12 cellular contexts compared by ENCODE assay signal in genomic region chr20:11807070-11807741, GRCh38.
DNase-seq lines count a peak whose midpoint lies in the region; ATAC-seq, FAIRE-seq and TF ChIP-seq lines count a peak whose summit lies in the region.
"Had no signal": no experiment of that assay in that cellular context is flagged by ENCODE, and none has a peak within 500 bp of the region (broad histone marks: within the 10 kb centered on the region; RNA-seq: fewer than 3 reads in every experiment).

No MANE protein-coding gene starts in this region.

- H3K4me1 Mint-ChIP-seq in astrocyte (ENCODE audit: low read depth, unreplicated experiment) = peaks cover 26% of the 10 kb centered on the region
- H3K4me1 Mint-ChIP-seq in natural killer cell treated with Interleukin-12 subunit alpha and Interleukin-12 subunit beta and Interleukin-15 and Interleukin-18, amount 100 ng/mL, for 72 hours (ENCODE audit: low read depth in 2 of 2) = no peaks in the 10 kb centered on the region
- H3K4me1 Mint-ChIP-seq: activated naive CD4-positive, alpha-beta T cell treated with anti-CD3 and anti-CD28 coated beads, Interleukin-2, amount 10 ng/mL, durations not matched to agents 7 days and 5 days had no signal

- H3K4me3 Mint-ChIP-seq in astrocyte (ENCODE audit: unreplicated experiment) = no peak overlapping the region
- no peak overlapping the region for H3K4me3 Mint-ChIP-seq in natural killer cell treated with Interleukin-12 subunit alpha and Interleukin-12 subunit beta and Interleukin-15 and Interleukin-18, amount 100 ng/mL, for 72 hours
- H3K4me3 Mint-ChIP-seq: activated naive CD4-positive, alpha-beta T cell treated with anti-CD3 and anti-CD28 coated beads, Interleukin-2, amount 10 ng/mL, durations not matched to agents 7 days and 5 days had no signal

- peak; percentile 64 for ATAC-seq in left ventricle myocardium superior
- ATAC-seq in aorta (ENCODE audit: low FRiP score) = peak; percentile 70
- ATAC-seq in natural killer cell treated with Interleukin-12 subunit alpha and Interleukin-12 subunit beta and Interleukin-15 and Interleukin-18, amount 100 ng/mL, for 72 hours = no peak

- no peak overlapping the region for H3K4me3 ChIP-seq in right atrium auricular region
- no peak overlapping the region for H3K4me3 ChIP-seq in astrocyte (ENCODE audit: insufficient read depth, low read depth, low read length)
- H3K4me3 ChIP-seq in hepatocyte = no peak overlapping the region
- H3K4me3 ChIP-seq in aorta (ENCODE audit: low read length in 2 of 2) = no peak overlapping the region
- no peak overlapping the region for H3K4me3 ChIP-seq in Peyer's patch

- H3K9ac ChIP-seq in astrocyte (ENCODE audit: low read length) = peak overlapping the region; percentile 22

- H3K4me1 ChIP-seq in right atrium auricular region (peaks cover 0 to 6% of the 10 kb centered on the region in 2 donors), astrocyte (ENCODE audit: insufficient read depth, low read length) (peaks cover 23% of the 10 kb centered on the region), hepatocyte (ENCODE audit: insufficient read depth) (no peaks in the 10 kb centered on the region), aorta (ENCODE audit: control insufficient read depth in 1 of 2, insufficient read depth in 2 of 2, low read length in 2 of 2) (no peaks in the 10 kb centered on the region), Peyer's patch (peaks cover 0 to 4% (median 0%) of the 10 kb centered on the region in 4 donors)

- H2AFZ ChIP-seq in astrocyte (ENCODE audit: low read depth, low read length) = no peak overlapping the region
- H2AFZ ChIP-seq in hepatocyte = no peak overlapping the region

- peak; percentile 97 for FAIRE-seq in astrocyte (lab: Jason Lieb, UNC)

- intact Hi-C loops in left ventricle myocardium superior (cut with micrococcal nuclease) (no loop called here), aorta (cut with DNase I) (no loop called here)

- no peak for TF ChIP-seq POLR2A in Peyer's patch (IDR thresholded peaks at IDR 0.05)

- H3K9me3 ChIP-seq in right atrium auricular region = no peaks in the 10 kb centered on the region
- H3K9me3 ChIP-seq in astrocyte (ENCODE audit: insufficient read depth, low read depth, low read length) = no peaks in the 10 kb centered on the region
- H3K9me3 ChIP-seq in hepatocyte (ENCODE audit: low read depth) = no peaks in the 10 kb centered on the region
- H3K9me3 ChIP-seq in aorta (ENCODE audit: control insufficient read depth, low read length) = no peaks in the 10 kb centered on the region
- H3K9me3 ChIP-seq in Peyer's patch = no peaks in the 10 kb centered on the region

- H3K27ac Mint-ChIP-seq in astrocyte (ENCODE audit: unreplicated experiment) = peak overlapping the region; percentile 21
- no peak overlapping the region for H3K27ac Mint-ChIP-seq in natural killer cell treated with Interleukin-12 subunit alpha and Interleukin-12 subunit beta and Interleukin-15 and Interleukin-18, amount 100 ng/mL, for 72 hours
- H3K27ac Mint-ChIP-seq: activated naive CD4-positive, alpha-beta T cell treated with anti-CD3 and anti-CD28 coated beads, Interleukin-2, amount 10 ng/mL, durations not matched to agents 7 days and 5 days had no signal

- DNase-seq in left ventricle myocardium superior (no peak), right atrium auricular region (ENCODE audit: low spot score) (no peak), astrocyte (ENCODE audit: low read depth) (peak; percentile 92), hepatocyte (ENCODE audit: low spot score) (no peak), aorta (no peak), Peyer's patch (no peak), DMS 273 (lab: John Stamatoyannopoulos, UW; ENCODE audit: unreplicated experiment) (no peak)
- DNase-seq in natural killer cell treated with Interleukin-12 subunit alpha and Interleukin-12 subunit beta and Interleukin-15 and Interleukin-18, amount 100 ng/mL, for 72 hours (ENCODE audit: low spot score) = no peak
- DNase-seq: activated CD4-positive, alpha-beta T cell treated with anti-CD3 and anti-CD28 coated beads, Interleukin-2, amount 50 U/mL, for 48 hours; activated naive CD4-positive, alpha-beta T cell treated with anti-CD3 and anti-CD28 coated beads, Interleukin-2, amount 10 ng/mL, durations not matched to agents 7 days and 5 days; left cardiac atrium; NCI-H510A treated with DMSO at 0.1 percent for 48 hours had no signal

- H3K36me3 ChIP-seq in right atrium auricular region = no peaks in the 10 kb centered on the region
- no peaks in the 10 kb centered on the region for H3K36me3 ChIP-seq in astrocyte (ENCODE audit: insufficient read depth, low read length)
- H3K36me3 ChIP-seq in hepatocyte (replicated peaks; ENCODE audit: insufficient read depth, low read depth) = no peaks in the 10 kb centered on the region
- H3K36me3 ChIP-seq in aorta (ENCODE audit: control insufficient read depth in 1 of 2, insufficient read depth in 2 of 2, low read length in 1 of 2) = no peaks in the 10 kb centered on the region
- no peaks in the 10 kb centered on the region for H3K36me3 ChIP-seq in Peyer's patch

- H3K79me2 ChIP-seq in astrocyte (ENCODE audit: insufficient read depth, low read length) (no peaks in the 10 kb centered on the region), hepatocyte (no peaks in the 10 kb centered on the region)

- peaks cover 3% of the 10 kb centered on the region for H3K9me3 Mint-ChIP-seq in astrocyte (ENCODE audit: unreplicated experiment)
- H3K9me3 Mint-ChIP-seq in natural killer cell treated with Interleukin-12 subunit alpha and Interleukin-12 subunit beta and Interleukin-15 and Interleukin-18, amount 100 ng/mL, for 72 hours = peaks cover 8% of the 10 kb centered on the region

- no peaks in the 10 kb centered on the region for H3K36me3 Mint-ChIP-seq in astrocyte (ENCODE audit: low read depth, unreplicated experiment)
- no peaks in the 10 kb centered on the region for H3K36me3 Mint-ChIP-seq in natural killer cell treated with Interleukin-12 subunit alpha and Interleukin-12 subunit beta and Interleukin-15 and Interleukin-18, amount 100 ng/mL, for 72 hours
- H3K36me3 Mint-ChIP-seq: activated naive CD4-positive, alpha-beta T cell treated with anti-CD3 and anti-CD28 coated beads, Interleukin-2, amount 10 ng/mL, durations not matched to agents 7 days and 5 days had no signal

- no peaks in the 10 kb centered on the region for H4K20me1 ChIP-seq in astrocyte (ENCODE audit: insufficient read depth, low read length)
- H4K20me1 ChIP-seq in hepatocyte (ENCODE audit: insufficient read depth, poor library complexity, severe bottlenecking) = no peaks in the 10 kb centered on the region

- H3K27me3 Mint-ChIP-seq in astrocyte (ENCODE audit: low read depth, unreplicated experiment) = no peaks in the 10 kb centered on the region
- H3K27me3 Mint-ChIP-seq in natural killer cell treated with Interleukin-12 subunit alpha and Interleukin-12 subunit beta and Interleukin-15 and Interleukin-18, amount 100 ng/mL, for 72 hours = no peaks in the 10 kb centered on the region
- H3K27me3 Mint-ChIP-seq: activated naive CD4-positive, alpha-beta T cell treated with anti-CD3 and anti-CD28 coated beads, Interleukin-2, amount 10 ng/mL, durations not matched to agents 7 days and 5 days had no signal

- no peaks in the 10 kb centered on the region for H3K27me3 ChIP-seq in right atrium auricular region
- H3K27me3 ChIP-seq in astrocyte (ENCODE audit: insufficient read depth, low read length) = no peaks in the 10 kb centered on the region
- no peaks in the 10 kb centered on the region for H3K27me3 ChIP-seq in hepatocyte
- no peaks in the 10 kb centered on the region for H3K27me3 ChIP-seq in aorta (ENCODE audit: control insufficient read depth in 1 of 2, insufficient read depth in 2 of 2, low read length in 1 of 2)
- H3K27me3 ChIP-seq in Peyer's patch = no peaks in the 10 kb centered on the region

- TF ChIP-seq CTCF in right atrium auricular region (IDR thresholded peaks at IDR 0.05) = no peak
- no peak for TF ChIP-seq CTCF in astrocyte (IDR thresholded peaks at IDR 0.05; ENCODE audit: insufficient read depth, low read depth, low read length)
- no peak for TF ChIP-seq CTCF in hepatocyte (IDR thresholded peaks at IDR 0.05; ENCODE audit: poor library complexity)
- no peak for TF ChIP-seq CTCF in Peyer's patch (IDR thresholded peaks at IDR 0.05)

- WGBS in hepatocyte (ENCODE audit: low lambda C conversion rate, missing lambda C conversion rate) = 52% methylated on average over 3 of the region's 3 CpGs
- WGBS in aorta, 2 donors = 5 to 6% methylated on average over 3 of the region's 3 CpGs

- no peak overlapping the region for H3K27ac ChIP-seq in right atrium auricular region
- H3K27ac ChIP-seq in astrocyte (ENCODE audit: low read depth, low read length) = peak overlapping the region; percentile 56
- H3K27ac ChIP-seq in hepatocyte = no peak overlapping the region
- H3K27ac ChIP-seq in aorta (ENCODE audit: low read depth in 1 of 2, low read length in 2 of 2) = no peak overlapping the region
- H3K27ac ChIP-seq in Peyer's patch = no peak overlapping the region

- no peaks in the 10 kb centered on the region for H3K9me2 ChIP-seq in hepatocyte (replicated peaks; ENCODE audit: insufficient read depth)

- H3K4me2 ChIP-seq in astrocyte (ENCODE audit: low read length) (peak overlapping the region; percentile 63), hepatocyte (peak overlapping the region; percentile 10)

Comparison
In these comparisons a context has a peak if more than half of its experiments do, and no peak if none do; other contexts are left out.
1. ATAC-seq: peak in left ventricle myocardium superior (single experiment) and aorta (single experiment); none in natural killer cell treated with Interleukin-12 subunit alpha and Interleukin-12 subunit beta and Interleukin-15 and Interleukin-18, amount 100 ng/mL, for 72 hours (0 of 2).